ENCODE assay signal across 9 cellular contexts in genomic region chr13:101523732-101524131, GRCh38.
DNase-seq lines count a peak whose midpoint lies in the region; ATAC-seq and TF ChIP-seq lines count a peak whose summit lies in the region.
"Had no signal": no experiment of that assay in that cellular context is flagged by ENCODE, and none has a peak within 500 bp of the region (broad histone marks: within the 10 kb centered on the region; RNA-seq: fewer than 3 reads in every experiment).

No MANE protein-coding gene starts in this region.

- DNase-seq in HFF-Myc (ENCODE audit: extremely low read depth, low read depth) = peak; percentile 37
- DNase-seq in amniotic epithelial cell (ENCODE audit: low read depth) = peak; percentile 70
- DNase-seq in globus pallidus (ENCODE audit: low spot score) = peak; percentile 31
- DNase-seq in smooth muscle cell (lab: John Stamatoyannopoulos, UW; ENCODE audit: unreplicated experiment) = no peak
- DNase-seq in activated naive CD4-positive, alpha-beta T cell (lab: John Stamatoyannopoulos, UW) = no peak
- no peak for DNase-seq in mesenteric fat pad (ENCODE audit: low spot score)
- DNase-seq in DMS53 (lab: John Stamatoyannopoulos, UW) = no peak
- DNase-seq: amniotic stem cell had no signal

- no peaks in the 10 kb centered on the region for H3K9me3 ChIP-seq in smooth muscle cell (replicated peaks; ENCODE audit: low read depth)

- no peaks in the 10 kb centered on the region for H4K20me1 ChIP-seq in smooth muscle cell (ENCODE audit: low read depth)

- no peak overlapping the region for H3K9ac ChIP-seq in smooth muscle cell (ENCODE audit: low read depth)

- no peaks in the 10 kb centered on the region for H3F3A ChIP-seq in smooth muscle cell (ENCODE audit: low read depth)

- no peak overlapping the region for H2AFZ ChIP-seq in smooth muscle cell (ENCODE audit: low read depth)

- H3K4me2 ChIP-seq in smooth muscle cell = no peak overlapping the region

- H3K36me3 ChIP-seq in smooth muscle cell (ENCODE audit: low read depth) = no peaks in the 10 kb centered on the region

- H3K27me3 ChIP-seq in smooth muscle cell (ENCODE audit: low read depth) = no peaks in the 10 kb centered on the region

- TF ChIP-seq CTCF in HFF-Myc (IDR thresholded peaks at IDR 0.05; ENCODE audit: low read depth, low read length, missing control alignments) = no peak
- TF ChIP-seq CTCF in smooth muscle cell (IDR thresholded peaks at IDR 0.05; ENCODE audit: borderline replicate concordance, insufficient read depth, poor library complexity, severe bottlenecking) = no peak

- no peak for TF ChIP-seq POLR2A in GM18505 (IDR thresholded peaks at IDR 0.05; ENCODE audit: borderline replicate concordance, extremely low read depth, insufficient read depth, insufficient read length)

- no peak for ATAC-seq in GM18505 (IDR thresholded peaks at IDR 0.05; ENCODE audit: unreplicated experiment)

- no peaks in the 10 kb centered on the region for H3K4me1 ChIP-seq in smooth muscle cell (ENCODE audit: low read depth)

- WGBS in smooth muscle cell (ENCODE audit: low lambda C conversion rate) = 38% methylated on average over 2 of the region's 2 CpGs

- H3K4me3 ChIP-seq in HFF-Myc (replicated peaks; ENCODE audit: low read depth, low read length) (no peak overlapping the region), smooth muscle cell (no peak overlapping the region)

- peak overlapping the region; percentile 19 for H3K27ac ChIP-seq in smooth muscle cell (ENCODE audit: low read depth)

- H3K79me2 ChIP-seq in smooth muscle cell (ENCODE audit: low read depth) = no peaks in the 10 kb centered on the region

Comparison
In these comparisons a context has a peak if more than half of its experiments do, and no peak if none do; other contexts are left out.
1. DNase-seq: peak in HFF-Myc (single experiment), amniotic epithelial cell (single experiment) and globus pallidus (single experiment); none in smooth muscle cell (single experiment), activated naive CD4-positive, alpha-beta T cell (0 of 4), mesenteric fat pad (single experiment) and DMS53 (single experiment).